24 cellular contexts compared by ENCODE assay signal in the genomic region with DNA sequence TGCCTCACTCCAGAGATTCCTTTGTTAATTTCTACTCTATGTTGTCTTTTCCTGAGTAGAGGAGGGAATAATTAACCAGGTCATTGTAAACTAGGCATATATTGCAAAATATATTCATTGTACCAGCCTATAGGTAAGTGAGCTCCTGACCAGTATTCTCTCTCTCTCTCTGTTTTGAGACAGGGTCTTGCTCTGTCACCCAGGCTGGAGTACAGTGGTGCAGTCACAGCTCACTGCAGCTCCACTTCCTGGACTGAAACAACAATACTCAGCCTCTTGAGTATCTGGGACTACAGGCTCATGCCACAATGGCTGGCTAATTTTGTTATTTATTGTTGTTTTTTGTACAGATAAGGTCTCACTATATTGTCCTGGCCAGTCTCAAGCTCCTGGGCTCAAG.
"Had no signal": no experiment of that assay in that cellular context is flagged by ENCODE, and none has a peak within 500 bp of the region (broad histone marks: within the 10 kb centered on the region; RNA-seq: fewer than 3 reads in every experiment).

No MANE protein-coding gene starts in this region.

- ATAC-seq: activated CD8-positive, alpha-beta memory T cell treated with anti-CD3 and anti-CD28 coated beads, Interleukin-2, amount 10 ng/mL, durations not matched to agents 7 days and 5 days; PC-3; SK-N-SH treated with all-trans-retinoic acid at 6 μM for 48 hours; WTC11 had no signal

- H3K9me3 Mint-ChIP-seq: activated naive CD4-positive, alpha-beta T cell treated with anti-CD3 and anti-CD28 coated beads, Interleukin-2, amount 50 U/mL, for 24 hours; activated T-cell treated with anti-CD3 and anti-CD28 coated beads, Interleukin-2, amount 50 U/mL, for 24 hours; activated T-helper 1 cell treated with anti-CD3 and anti-CD28 coated beads, Interleukin-12 subunit alpha, Interleukin-12 subunit beta, Interleukin-2, Interleukin-4 antibody, amounts not matched to agents 30 ng/mL and 10 ng/mL and 1 ng/mL, durations not matched to agents 14 hours and 24 hours and 36 hours; T-helper 2 cell treated with Interferon-gamma antibody and Interleukin-4, amounts not matched to agents 5 μg/mL and 100 μg/mL, for 36 hours had no signal

- H3K27me3 Mint-ChIP-seq: activated CD8-positive, alpha-beta memory T cell treated with anti-CD3 and anti-CD28 coated beads, Interleukin-2, amount 10 ng/mL, durations not matched to agents 7 days and 5 days; activated naive CD4-positive, alpha-beta T cell treated with anti-CD3 and anti-CD28 coated beads, Interleukin-2, amount 50 U/mL, for 24 hours; activated T-cell treated with anti-CD3 and anti-CD28 coated beads, Interleukin-2, amount 50 U/mL, for 24 hours had no signal

- H3K27ac Mint-ChIP-seq: activated CD8-positive, alpha-beta memory T cell treated with anti-CD3 and anti-CD28 coated beads, Interleukin-2, amount 10 ng/mL, durations not matched to agents 7 days and 5 days; activated naive CD4-positive, alpha-beta T cell treated with anti-CD3 and anti-CD28 coated beads, Interleukin-2, amount 50 U/mL, for 24 hours; activated T-cell treated with anti-CD3 and anti-CD28 coated beads, Interleukin-2, amount 50 U/mL, for 24 hours; activated T-helper 1 cell treated with anti-CD3 and anti-CD28 coated beads, Interleukin-12 subunit alpha, Interleukin-12 subunit beta, Interleukin-2, Interleukin-4 antibody, amounts not matched to agents 30 ng/mL and 10 ng/mL and 1 ng/mL, durations not matched to agents 14 hours and 24 hours and 36 hours; brain; T-helper 2 cell treated with Interferon-gamma antibody and Interleukin-4, amounts not matched to agents 5 μg/mL and 100 μg/mL, for 36 hours; WTC11 had no signal

- DNase-seq: activated CD4-positive, alpha-beta T cell treated with anti-CD3 and anti-CD28 coated beads for 48 hours; activated CD4-positive, alpha-beta T cell treated with anti-CD3 and anti-CD28 coated beads, Interleukin-2, amount 50 U/mL, for 48 hours; activated CD4-positive, CD25-positive, alpha-beta regulatory T cell treated with anti-CD3 and anti-CD28 coated beads, Interleukin-2, amount 50 U/mL, for 72 hours; activated CD8-positive, alpha-beta memory T cell treated with anti-CD3 and anti-CD28 coated beads, Interleukin-2, amount 10 ng/mL, durations not matched to agents 7 days and 5 days; activated effector memory CD4-positive, alpha-beta T cell treated with Interleukin-2 at 50 U/mL for 16 hours; activated naive CD4-positive, alpha-beta T cell; activated T-cell treated with anti-CD3 and anti-CD28 coated beads, Interleukin-2, amount 50 U/mL, for 24 hours; amniotic stem cell; MM.1S; NCI-H1105; NCI-H1436; NCI-H187; NCI-H2081; NCI-H510A treated with DMSO at 0.1 percent for 48 hours; NCI-H69; PC-3; SHP77; SW 1271 had no signal

- H3K4me3 Mint-ChIP-seq: activated CD8-positive, alpha-beta memory T cell treated with anti-CD3 and anti-CD28 coated beads, Interleukin-2, amount 10 ng/mL, durations not matched to agents 7 days and 5 days; activated naive CD4-positive, alpha-beta T cell treated with anti-CD3 and anti-CD28 coated beads, Interleukin-2, amount 50 U/mL, for 24 hours; activated T-cell treated with anti-CD3 and anti-CD28 coated beads, Interleukin-2, amount 50 U/mL, for 24 hours; activated T-helper 1 cell treated with anti-CD3 and anti-CD28 coated beads, Interleukin-12 subunit alpha, Interleukin-12 subunit beta, Interleukin-2, Interleukin-4 antibody, amounts not matched to agents 30 ng/mL and 10 ng/mL and 1 ng/mL, durations not matched to agents 14 hours and 24 hours and 36 hours; brain; T-helper 2 cell treated with Interferon-gamma antibody and Interleukin-4, amounts not matched to agents 5 μg/mL and 100 μg/mL, for 36 hours; WTC11 had no signal

- H3K4me1 Mint-ChIP-seq: activated CD8-positive, alpha-beta memory T cell treated with anti-CD3 and anti-CD28 coated beads, Interleukin-2, amount 10 ng/mL, durations not matched to agents 7 days and 5 days; activated naive CD4-positive, alpha-beta T cell treated with anti-CD3 and anti-CD28 coated beads, Interleukin-2, amount 50 U/mL, for 24 hours; brain; WTC11 had no signal
